In genomic region chr17:3048727-3049471, GRCh38 we compare ENCODE assay signal across 1 cellular context.
A peak's percentile ranks its signal among the peaks of the same experiment; 100 is the strongest.
TF ChIP-seq lines count a peak whose summit lies in the region.

No MANE protein-coding gene starts in this region.

TF ChIP-seq in HepG2, 621 proteins besides CTCF, POLR2A, EP300 and RAD21 (continued from another document and continues in another):
- TF ChIP-seq ZNF562 (CRISPR knock-in tag; IDR thresholded peaks at IDR 0.05; ENCODE audit: borderline replicate concordance) (no peak), ZNF280B (CRISPR knock-in tag; IDR thresholded peaks at IDR 0.05; ENCODE audit: borderline replicate concordance) (no peak), PHF20 (CRISPR knock-in tag; IDR thresholded peaks at IDR 0.05) (peak; percentile 72), STAG1 (CRISPR knock-in tag; IDR thresholded peaks at IDR 0.05) (peak; percentile 94), ZFY (CRISPR knock-in tag; IDR thresholded peaks at IDR 0.05) (peak; percentile 38), TCF7 (IDR thresholded peaks at IDR 0.05; ENCODE audit: low read depth) (no peak), ZNF572 (CRISPR knock-in tag; IDR thresholded peaks at IDR 0.05) (peak; percentile 82), ATF7-NPFF (CRISPR knock-in tag; IDR thresholded peaks at IDR 0.05; ENCODE audit: low read depth) (no peak), ZC3H13 (CRISPR knock-in tag; IDR thresholded peaks at IDR 0.05) (no peak), ZNF441 (CRISPR knock-in tag; IDR thresholded peaks at IDR 0.05; ENCODE audit: borderline replicate concordance) (no peak), ZNF567 (CRISPR knock-in tag; IDR thresholded peaks at IDR 0.05; ENCODE audit: borderline replicate concordance) (no peak), KLF6 (CRISPR knock-in tag; IDR thresholded peaks at IDR 0.05) (no peak), ZBTB46 (CRISPR knock-in tag; IDR thresholded peaks at IDR 0.05; ENCODE audit: borderline replicate concordance) (0 out of 2 replicates have a peak, but pooled peaks have one; percentile 56), SMAD3 (CRISPR knock-in tag; IDR thresholded peaks at IDR 0.05) (no peak), ZBTB42 (CRISPR knock-in tag; IDR thresholded peaks at IDR 0.05) (no peak), MED13 (CRISPR knock-in tag; IDR thresholded peaks at IDR 0.05) (no peak), NFKB2 (CRISPR knock-in tag; IDR thresholded peaks at IDR 0.05; ENCODE audit: borderline replicate concordance) (no peak; the same call in 1 of the 2 replicates), ZNF331 (CRISPR knock-in tag; IDR thresholded peaks at IDR 0.05) (no peak; the same call in 1 of the 2 replicates), SMAD9 (CRISPR knock-in tag; IDR thresholded peaks at IDR 0.05) (no peak), ZNF891 (CRISPR knock-in tag; IDR thresholded peaks at IDR 0.05) (no peak), GABPB1 (CRISPR knock-in tag; IDR thresholded peaks at IDR 0.05) (peak; percentile 91), ELF3 (CRISPR knock-in tag; IDR thresholded peaks at IDR 0.05) (peak; percentile 52), HNF1B (CRISPR knock-in tag; IDR thresholded peaks at IDR 0.05) (peak; percentile 85), MATR3 (CRISPR knock-in tag; IDR thresholded peaks at IDR 0.05) (no peak), HCFC1 (IDR thresholded peaks at IDR 0.05; ENCODE audit: low read depth, low read length) (no peak), ZNF775 (CRISPR knock-in tag; IDR thresholded peaks at IDR 0.05; ENCODE audit: borderline replicate concordance) (no peak), ISL2 (CRISPR knock-in tag; IDR thresholded peaks at IDR 0.05) (no peak), ATF4 (CRISPR knock-in tag; IDR thresholded peaks at IDR 0.05) (no peak), PTBP1 (IDR thresholded peaks at IDR 0.05; ENCODE audit: low read depth, low read length, poor library complexity, severe bottlenecking) (peak; percentile 41), IKZF5 (CRISPR knock-in tag; IDR thresholded peaks at IDR 0.05) (peak; percentile 71), ZFYVE20 (CRISPR knock-in tag; IDR thresholded peaks at IDR 0.05; ENCODE audit: borderline replicate concordance, low read depth) (no peak), ZBTB3 (CRISPR knock-in tag; IDR thresholded peaks at IDR 0.05; ENCODE audit: borderline replicate concordance, low read depth) (no peak), RFX1 (IDR thresholded peaks at IDR 0.05) (no peak), ZNF12 (CRISPR knock-in tag; IDR thresholded peaks at IDR 0.05) (no peak), ZNF772 (CRISPR knock-in tag; IDR thresholded peaks at IDR 0.05) (no peak; the same call in 1 of the 2 replicates), YEATS4 (CRISPR knock-in tag; IDR thresholded peaks at IDR 0.05; ENCODE audit: borderline replicate concordance) (peak; percentile 47; the same call in 1 of the 2 replicates), SRSF1 (optimal IDR thresholded peaks at IDR 0.05; ENCODE audit: low read depth, low read length) (peak; percentile 99), ZNF10 (CRISPR knock-in tag; IDR thresholded peaks at IDR 0.05; ENCODE audit: borderline replicate concordance, low read depth) (no peak), GATA4 (IDR thresholded peaks at IDR 0.05; ENCODE audit: borderline replicate concordance, low read depth) (no peak), ZSCAN31 (CRISPR knock-in tag; IDR thresholded peaks at IDR 0.05; ENCODE audit: low read depth) (no peak), ZNF468 (CRISPR knock-in tag; IDR thresholded peaks at IDR 0.05) (no peak), RCOR2 (CRISPR knock-in tag; IDR thresholded peaks at IDR 0.05) (no peak), ERF (CRISPR knock-in tag; IDR thresholded peaks at IDR 0.05) (peak; percentile 36; the same call in 1 of the 2 replicates), TFE3 (CRISPR knock-in tag; IDR thresholded peaks at IDR 0.05) (no peak)
- TF ChIP-seq, protein P1, sequence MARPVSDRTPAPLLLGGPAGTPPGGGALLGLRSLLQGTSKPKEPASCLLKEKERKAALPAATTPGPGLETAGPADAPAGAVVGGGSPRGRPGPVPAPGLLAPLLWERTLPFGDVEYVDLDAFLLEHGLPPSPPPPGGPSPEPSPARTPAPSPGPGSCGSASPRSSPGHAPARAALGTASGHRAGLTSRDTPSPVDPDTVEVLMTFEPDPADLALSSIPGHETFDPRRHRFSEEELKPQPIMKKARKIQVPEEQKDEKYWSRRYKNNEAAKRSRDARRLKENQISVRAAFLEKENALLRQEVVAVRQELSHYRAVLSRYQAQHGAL (CRISPR knock-in tag; IDR thresholded peaks at IDR 0.05; ENCODE audit: not compliant biosample characterization) = no peak
- TF ChIP-seq, protein P2, sequence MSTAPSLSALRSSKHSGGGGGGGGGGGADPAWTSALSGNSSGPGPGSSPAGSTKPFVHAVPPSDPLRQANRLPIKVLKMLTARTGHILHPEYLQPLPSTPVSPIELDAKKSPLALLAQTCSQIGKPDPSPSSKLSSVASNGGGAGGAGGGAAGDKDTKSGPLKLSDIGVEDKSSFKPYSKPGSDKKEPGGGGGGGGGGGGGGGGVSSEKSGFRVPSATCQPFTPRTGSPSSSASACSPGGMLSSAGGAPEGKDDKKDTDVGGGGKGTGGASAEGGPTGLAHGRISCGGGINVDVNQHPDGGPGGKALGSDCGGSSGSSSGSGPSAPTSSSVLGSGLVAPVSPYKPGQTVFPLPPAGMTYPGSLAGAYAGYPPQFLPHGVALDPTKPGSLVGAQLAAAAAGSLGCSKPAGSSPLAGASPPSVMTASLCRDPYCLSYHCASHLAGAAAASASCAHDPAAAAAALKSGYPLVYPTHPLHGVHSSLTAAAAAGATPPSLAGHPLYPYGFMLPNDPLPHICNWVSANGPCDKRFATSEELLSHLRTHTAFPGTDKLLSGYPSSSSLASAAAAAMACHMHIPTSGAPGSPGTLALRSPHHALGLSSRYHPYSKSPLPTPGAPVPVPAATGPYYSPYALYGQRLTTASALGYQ (CRISPR knock-in tag; IDR thresholded peaks at IDR 0.05) = no peak
- TF ChIP-seq, protein P3, sequence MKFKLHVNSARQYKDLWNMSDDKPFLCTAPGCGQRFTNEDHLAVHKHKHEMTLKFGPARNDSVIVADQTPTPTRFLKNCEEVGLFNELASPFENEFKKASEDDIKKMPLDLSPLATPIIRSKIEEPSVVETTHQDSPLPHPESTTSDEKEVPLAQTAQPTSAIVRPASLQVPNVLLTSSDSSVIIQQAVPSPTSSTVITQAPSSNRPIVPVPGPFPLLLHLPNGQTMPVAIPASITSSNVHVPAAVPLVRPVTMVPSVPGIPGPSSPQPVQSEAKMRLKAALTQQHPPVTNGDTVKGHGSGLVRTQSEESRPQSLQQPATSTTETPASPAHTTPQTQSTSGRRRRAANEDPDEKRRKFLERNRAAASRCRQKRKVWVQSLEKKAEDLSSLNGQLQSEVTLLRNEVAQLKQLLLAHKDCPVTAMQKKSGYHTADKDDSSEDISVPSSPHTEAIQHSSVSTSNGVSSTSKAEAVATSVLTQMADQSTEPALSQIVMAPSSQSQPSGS (CRISPR knock-in tag; IDR thresholded peaks at IDR 0.05) = no peak; the same call in 1 of the 2 replicates
- TF ChIP-seq, protein P4, sequence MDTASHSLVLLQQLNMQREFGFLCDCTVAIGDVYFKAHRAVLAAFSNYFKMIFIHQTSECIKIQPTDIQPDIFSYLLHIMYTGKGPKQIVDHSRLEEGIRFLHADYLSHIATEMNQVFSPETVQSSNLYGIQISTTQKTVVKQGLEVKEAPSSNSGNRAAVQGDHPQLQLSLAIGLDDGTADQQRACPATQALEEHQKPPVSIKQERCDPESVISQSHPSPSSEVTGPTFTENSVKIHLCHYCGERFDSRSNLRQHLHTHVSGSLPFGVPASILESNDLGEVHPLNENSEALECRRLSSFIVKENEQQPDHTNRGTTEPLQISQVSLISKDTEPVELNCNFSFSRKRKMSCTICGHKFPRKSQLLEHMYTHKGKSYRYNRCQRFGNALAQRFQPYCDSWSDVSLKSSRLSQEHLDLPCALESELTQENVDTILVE (CRISPR knock-in tag; IDR thresholded peaks at IDR 0.05) = no peak
- TF ChIP-seq, protein P5, sequence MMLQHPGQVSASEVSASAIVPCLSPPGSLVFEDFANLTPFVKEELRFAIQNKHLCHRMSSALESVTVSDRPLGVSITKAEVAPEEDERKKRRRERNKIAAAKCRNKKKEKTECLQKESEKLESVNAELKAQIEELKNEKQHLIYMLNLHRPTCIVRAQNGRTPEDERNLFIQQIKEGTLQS (CRISPR knock-in tag; IDR thresholded peaks at IDR 0.05) = no peak
- TF ChIP-seq, protein P6, sequence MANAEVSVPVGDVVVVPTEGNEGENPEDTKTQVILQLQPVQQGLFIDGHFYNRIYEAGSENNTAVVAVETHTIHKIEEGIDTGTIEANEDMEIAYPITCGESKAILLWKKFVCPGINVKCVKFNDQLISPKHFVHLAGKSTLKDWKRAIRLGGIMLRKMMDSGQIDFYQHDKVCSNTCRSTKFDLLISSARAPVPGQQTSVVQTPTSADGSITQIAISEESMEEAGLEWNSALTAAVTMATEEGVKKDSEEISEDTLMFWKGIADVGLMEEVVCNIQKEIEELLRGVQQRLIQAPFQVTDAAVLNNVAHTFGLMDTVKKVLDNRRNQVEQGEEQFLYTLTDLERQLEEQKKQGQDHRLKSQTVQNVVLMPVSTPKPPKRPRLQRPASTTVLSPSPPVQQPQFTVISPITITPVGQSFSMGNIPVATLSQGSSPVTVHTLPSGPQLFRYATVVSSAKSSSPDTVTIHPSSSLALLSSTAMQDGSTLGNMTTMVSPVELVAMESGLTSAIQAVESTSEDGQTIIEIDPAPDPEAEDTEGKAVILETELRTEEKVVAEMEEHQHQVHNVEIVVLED (CRISPR knock-in tag; IDR thresholded peaks at IDR 0.05; ENCODE audit: borderline replicate concordance) = no peak; the same call in 1 of the 2 replicates
- TF ChIP-seq, protein P7, sequence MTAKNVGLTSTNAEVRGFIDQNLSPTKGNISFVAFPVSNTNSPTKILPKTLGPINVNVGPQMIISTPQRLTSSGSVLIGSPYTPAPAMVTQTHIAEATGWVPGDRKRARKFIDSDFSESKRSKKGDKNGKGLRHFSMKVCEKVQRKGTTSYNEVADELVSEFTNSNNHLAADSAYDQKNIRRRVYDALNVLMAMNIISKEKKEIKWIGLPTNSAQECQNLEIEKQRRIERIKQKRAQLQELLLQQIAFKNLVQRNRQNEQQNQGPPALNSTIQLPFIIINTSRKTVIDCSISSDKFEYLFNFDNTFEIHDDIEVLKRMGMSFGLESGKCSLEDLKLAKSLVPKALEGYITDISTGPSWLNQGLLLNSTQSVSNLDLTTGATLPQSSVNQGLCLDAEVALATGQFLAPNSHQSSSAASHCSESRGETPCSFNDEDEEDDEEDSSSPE (CRISPR knock-in tag; IDR thresholded peaks at IDR 0.05) = no peak; the same call in 1 of the 2 replicates
